In the genomic region with DNA sequence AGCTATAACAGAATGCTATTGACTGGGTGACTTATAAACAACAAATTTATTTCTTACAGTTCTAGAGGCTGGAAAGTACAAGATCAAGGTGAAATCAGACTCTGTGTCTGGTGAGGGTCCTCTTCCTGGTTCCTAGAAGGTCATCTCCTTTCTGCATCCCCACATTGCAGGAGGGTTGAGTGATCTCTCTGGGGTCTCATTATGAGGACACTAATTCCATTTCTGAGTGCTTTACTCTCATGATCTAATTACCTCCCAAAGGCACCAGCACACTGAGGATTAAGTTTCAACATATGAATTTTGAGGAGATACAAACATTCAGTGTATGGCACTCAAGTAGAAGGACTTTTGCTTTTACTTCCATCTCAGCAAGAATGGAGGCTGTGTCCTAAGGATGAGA, we compare ENCODE assay signal across 13 cellular contexts.
DNase-seq lines count a peak whose midpoint lies in the region; ATAC-seq and TF ChIP-seq lines count a peak whose summit lies in the region.
"Had no signal": no experiment of that assay in that cellular context is flagged by ENCODE, and none has a peak within 500 bp of the region (broad histone marks: within the 10 kb centered on the region; RNA-seq: fewer than 3 reads in every experiment).

No MANE protein-coding gene starts in this region.

- no peak for TF ChIP-seq POLR2A in esophagus squamous epithelium (IDR thresholded peaks at IDR 0.05)

- H3K27ac Mint-ChIP-seq in activated naive CD4-positive, alpha-beta T cell treated with anti-CD3 and anti-CD28 coated beads for 36 hours: peak overlapping the region; percentile 80
- H3K27ac Mint-ChIP-seq in activated CD8-positive, alpha-beta T cell treated with anti-CD3 and anti-CD28 coated beads for 36 hours: peak overlapping the region; percentile 92
- peak overlapping the region; percentile 29 for H3K27ac Mint-ChIP-seq in osteocyte (ENCODE audit: unreplicated experiment)

- peaks cover 20% of the 10 kb centered on the region for H3K36me3 Mint-ChIP-seq in activated naive CD4-positive, alpha-beta T cell treated with anti-CD3 and anti-CD28 coated beads for 36 hours (ENCODE audit: low read depth)
- H3K36me3 Mint-ChIP-seq in activated CD8-positive, alpha-beta T cell treated with anti-CD3 and anti-CD28 coated beads for 36 hours (ENCODE audit: low read depth): peaks cover 25% of the 10 kb centered on the region
- H3K36me3 Mint-ChIP-seq in osteocyte (ENCODE audit: unreplicated experiment): peaks cover 4% of the 10 kb centered on the region

- H3K9me3 Mint-ChIP-seq in activated naive CD4-positive, alpha-beta T cell treated with anti-CD3 and anti-CD28 coated beads for 36 hours: peaks cover 14% of the 10 kb centered on the region
- peaks cover 33% of the 10 kb centered on the region for H3K9me3 Mint-ChIP-seq in activated CD8-positive, alpha-beta T cell treated with anti-CD3 and anti-CD28 coated beads for 36 hours
- H3K9me3 Mint-ChIP-seq in osteocyte (ENCODE audit: unreplicated experiment): peaks cover 13% of the 10 kb centered on the region

- intact Hi-C loops in activated naive CD4-positive, alpha-beta T cell treated with anti-CD3 and anti-CD28 coated beads for 36 hours (cut with micrococcal nuclease): loop anchor here (1.0 to 10.0 kb wide), 8 partner anchors 83 to 945 kb away; no protein-coding TSS in a partner anchor
- intact Hi-C loops in activated CD8-positive, alpha-beta T cell treated with anti-CD3 and anti-CD28 coated beads for 36 hours (cut with micrococcal nuclease): no loop called here
- intact Hi-C loops in esophagus squamous epithelium (cut with DNase I): no loop called here

- H3K27me3 Mint-ChIP-seq in activated naive CD4-positive, alpha-beta T cell treated with anti-CD3 and anti-CD28 coated beads for 36 hours (ENCODE audit: low read depth): no peaks in the 10 kb centered on the region
- H3K27me3 Mint-ChIP-seq in activated CD8-positive, alpha-beta T cell treated with anti-CD3 and anti-CD28 coated beads for 36 hours: no peaks in the 10 kb centered on the region
- no peaks in the 10 kb centered on the region for H3K27me3 Mint-ChIP-seq in osteocyte (ENCODE audit: unreplicated experiment)

- CTCF ChIA-PET in activated naive CD4-positive, alpha-beta T cell treated with anti-CD3 and anti-CD28 coated beads for 36 hours (lab: Charles Lee): interaction anchor here (0.6 to 0.7 kb wide), 3 partner anchors 95 to 596 kb away, joined by 3 read pairs; no protein-coding TSS in a partner anchor
- CTCF ChIA-PET in activated CD8-positive, alpha-beta T cell treated with anti-CD3 and anti-CD28 coated beads for 36 hours (lab: Charles Lee): no interaction called here

- no peaks in the 10 kb centered on the region for H3K9me3 ChIP-seq in esophagus squamous epithelium

- H3K27ac ChIP-seq in HL-60 (replicated peaks) (peak overlapping the region; percentile 68), esophagus squamous epithelium (no peak overlapping the region)
- H3K27ac ChIP-seq: GM23248 had no signal

- no peaks in the 10 kb centered on the region for H3K4me1 ChIP-seq in esophagus squamous epithelium

- no peak overlapping the region for H3K4me3 ChIP-seq in HL-60 (replicated peaks; ENCODE audit: insufficient read depth, low read length)
- no peak overlapping the region for H3K4me3 ChIP-seq in esophagus squamous epithelium
- H3K4me3 ChIP-seq: GM12878, GM23248, heart right ventricle had no signal

- H3K27me3 ChIP-seq in HL-60 (ENCODE audit: insufficient read depth, poor library complexity, severe bottlenecking) (no peaks in the 10 kb centered on the region), esophagus squamous epithelium (no peaks in the 10 kb centered on the region)
- H3K27me3 ChIP-seq: heart right ventricle had no signal

- ATAC-seq in activated CD8-positive, alpha-beta T cell treated with anti-CD3 and anti-CD28 coated beads for 36 hours: peak; percentile 28
- ATAC-seq in GM21390 (IDR thresholded peaks at IDR 0.05; ENCODE audit: unreplicated experiment): no peak

- POLR2A ChIA-PET in activated CD8-positive, alpha-beta T cell treated with anti-CD3 and anti-CD28 coated beads for 36 hours (lab: Charles Lee): interaction anchor here (0.6 kb wide), 1 partner anchor 19 kb away, joined by 4 read pairs; no protein-coding TSS in a partner anchor

- TF ChIP-seq CTCF in HL-60 (IDR thresholded peaks at IDR 0.05; ENCODE audit: insufficient read depth, low read length) (no peak), osteocyte (IDR thresholded peaks at IDR 0.05) (no peak), esophagus squamous epithelium (IDR thresholded peaks at IDR 0.05) (no peak)
- TF ChIP-seq CTCF in activated CD8-positive, alpha-beta T cell treated with anti-CD3 and anti-CD28 coated beads for 36 hours (IDR thresholded peaks at IDR 0.05): no peak

- no peak for DNase-seq in activated naive CD4-positive, alpha-beta T cell treated with anti-CD3 and anti-CD28 coated beads for 36 hours
- no peak for DNase-seq in activated naive CD4-positive, alpha-beta T cell (lab: John Stamatoyannopoulos, UW)
- DNase-seq in HL-60 (ENCODE audit: low read depth in 1 of 2, low spot score in 1 of 2) (no peak), osteocyte (ENCODE audit: extremely low spot score, unreplicated experiment) (no peak), NCI-H2081 treated with DMSO at 0.1 percent for 48 hours (lab: John Stamatoyannopoulos, UW) (no peak), esophagus squamous epithelium (lab: John Stamatoyannopoulos, UW) (no peak)
- DNase-seq in activated CD8-positive, alpha-beta T cell treated with anti-CD3 and anti-CD28 coated beads for 36 hours: no peak
- DNase-seq: cerebellar nuclear complex, EL, GM23248, heart right ventricle had no signal

- no peak overlapping the region for H3K4me3 Mint-ChIP-seq in activated naive CD4-positive, alpha-beta T cell treated with anti-CD3 and anti-CD28 coated beads for 36 hours
- peak overlapping the region; percentile 1 for H3K4me3 Mint-ChIP-seq in activated CD8-positive, alpha-beta T cell treated with anti-CD3 and anti-CD28 coated beads for 36 hours
- no peak overlapping the region for H3K4me3 Mint-ChIP-seq in osteocyte (ENCODE audit: unreplicated experiment)

- H3K4me1 Mint-ChIP-seq in activated naive CD4-positive, alpha-beta T cell treated with anti-CD3 and anti-CD28 coated beads for 36 hours (ENCODE audit: low read depth): peaks cover 60% of the 10 kb centered on the region
- H3K4me1 Mint-ChIP-seq in activated CD8-positive, alpha-beta T cell treated with anti-CD3 and anti-CD28 coated beads for 36 hours (ENCODE audit: low read depth): peaks cover 54% of the 10 kb centered on the region
- peaks cover 12% of the 10 kb centered on the region for H3K4me1 Mint-ChIP-seq in osteocyte (ENCODE audit: unreplicated experiment)

- no peaks in the 10 kb centered on the region for H3K36me3 ChIP-seq in esophagus squamous epithelium
- H3K36me3 ChIP-seq: heart right ventricle had no signal

Comparison
In these comparisons a context has a peak if more than half of its experiments do, and no peak if none do; other contexts are left out.
1. H3K27ac Mint-ChIP-seq: peak in every context shown above with its lines; median percentile 92 in activated CD8-positive, alpha-beta T cell treated with anti-CD3 and anti-CD28 coated beads for 36 hours; 80 in activated naive CD4-positive, alpha-beta T cell treated with anti-CD3 and anti-CD28 coated beads for 36 hours; 29 in osteocyte.